1 cellular context compared by ENCODE assay signal in the genomic region with DNA sequence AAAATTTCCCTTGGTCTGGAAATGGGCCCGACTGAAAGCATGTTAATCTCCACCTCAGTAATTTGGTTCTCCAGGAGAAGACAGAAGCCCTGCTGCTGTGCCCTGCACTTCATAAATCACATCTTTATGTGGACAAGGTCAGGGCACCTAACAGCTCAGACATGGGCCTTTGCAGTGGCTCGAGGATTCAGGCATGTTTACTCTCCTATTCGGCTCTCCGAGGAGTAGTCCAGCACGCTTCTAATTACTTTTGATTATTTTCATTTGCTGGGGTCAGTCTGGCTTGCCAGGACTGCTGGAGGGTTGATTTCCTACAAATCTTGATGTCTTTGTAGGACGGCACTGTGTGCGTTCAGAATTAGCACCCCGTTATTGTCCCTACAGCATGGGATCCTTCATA.
TF ChIP-seq lines count a peak whose summit lies in the region.

No MANE protein-coding gene starts in this region.

TF ChIP-seq in HEK293, 187 proteins besides CTCF, POLR2A, EP300 and RAD21 (continued from another document):
- TF ChIP-seq ZNF202 (tag by site-specific recombination; IDR thresholded peaks at IDR 0.05; ENCODE audit: borderline replicate concordance) (no peak), ZNF211 (tag by site-specific recombination; IDR thresholded peaks at IDR 0.05; ENCODE audit: low read depth) (no peak), ZNF704 (tag by site-specific recombination; IDR thresholded peaks at IDR 0.05) (no peak), ZNF747 (tag by site-specific recombination; IDR thresholded peaks at IDR 0.05) (no peak), SALL2 (tag by site-specific recombination; IDR thresholded peaks at IDR 0.05; ENCODE audit: borderline replicate concordance) (no peak), OSR2 (tag by site-specific recombination; IDR thresholded peaks at IDR 0.05) (peak; percentile 81), SP7 (tag by site-specific recombination; IDR thresholded peaks at IDR 0.05) (peak; percentile 32; the same call in 1 of the 2 replicates), KLF9 (tag by site-specific recombination; IDR thresholded peaks at IDR 0.05; ENCODE audit: low read depth) (no peak), SP3 (tag by site-specific recombination; IDR thresholded peaks at IDR 0.05) (no peak), FEZF1 (tag by site-specific recombination; IDR thresholded peaks at IDR 0.05) (peak; percentile 77), ZNF350 (tag by site-specific recombination; IDR thresholded peaks at IDR 0.05) (no peak), GLI4 (tag by site-specific recombination; IDR thresholded peaks at IDR 0.05) (no peak), ZNF837 (tag by site-specific recombination; IDR thresholded peaks at IDR 0.05) (no peak), ZNF791 (tag by site-specific recombination; IDR thresholded peaks at IDR 0.05) (no peak), ZNF138 (tag by site-specific recombination; IDR thresholded peaks at IDR 0.05; ENCODE audit: borderline replicate concordance) (no peak), TRIM28 (IDR thresholded peaks at IDR 0.05; ENCODE audit: borderline replicate concordance, low read length) (no peak), ZIC2 (tag by site-specific recombination; IDR thresholded peaks at IDR 0.05) (no peak), ZNF544 (tag by site-specific recombination; IDR thresholded peaks at IDR 0.05) (no peak), PRDM1 (tag by site-specific recombination; IDR thresholded peaks at IDR 0.05) (peak; percentile 41; the same call in 1 of the 2 replicates), ZSCAN30 (tag by site-specific recombination; IDR thresholded peaks at IDR 0.05) (peak; percentile 72), ZNF148 (tag by site-specific recombination; IDR thresholded peaks at IDR 0.05; ENCODE audit: borderline replicate concordance) (no peak), ZNF600 (tag by site-specific recombination; IDR thresholded peaks at IDR 0.05) (peak; percentile 39; the same call in 1 of the 2 replicates), ZNF354C (tag by site-specific recombination; IDR thresholded peaks at IDR 0.05; ENCODE audit: borderline replicate concordance, low read depth) (no peak), BCL11B (tag by site-specific recombination; IDR thresholded peaks at IDR 0.05; ENCODE audit: low read depth) (no peak), ZBTB17 (tag by site-specific recombination; IDR thresholded peaks at IDR 0.05) (peak; percentile 85), ZNF777 (tag by site-specific recombination; IDR thresholded peaks at IDR 0.05; ENCODE audit: borderline replicate concordance) (no peak), ZNF423 (tag by site-specific recombination; IDR thresholded peaks at IDR 0.05) (no peak), RBAK (tag by site-specific recombination; IDR thresholded peaks at IDR 0.05) (no peak), IKZF3 (tag by site-specific recombination; IDR thresholded peaks at IDR 0.05) (peak; percentile 62; the same call in 1 of the 2 replicates), ZNF843 (tag by site-specific recombination; IDR thresholded peaks at IDR 0.05) (peak; percentile 60; the same call in 1 of the 2 replicates)
- TF ChIP-seq, protein P1, sequence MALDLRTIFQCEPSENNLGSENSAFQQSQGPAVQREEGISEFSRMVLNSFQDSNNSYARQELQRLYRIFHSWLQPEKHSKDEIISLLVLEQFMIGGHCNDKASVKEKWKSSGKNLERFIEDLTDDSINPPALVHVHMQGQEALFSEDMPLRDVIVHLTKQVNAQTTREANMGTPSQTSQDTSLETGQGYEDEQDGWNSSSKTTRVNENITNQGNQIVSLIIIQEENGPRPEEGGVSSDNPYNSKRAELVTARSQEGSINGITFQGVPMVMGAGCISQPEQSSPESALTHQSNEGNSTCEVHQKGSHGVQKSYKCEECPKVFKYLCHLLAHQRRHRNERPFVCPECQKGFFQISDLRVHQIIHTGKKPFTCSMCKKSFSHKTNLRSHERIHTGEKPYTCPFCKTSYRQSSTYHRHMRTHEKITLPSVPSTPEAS (tag by site-specific recombination; IDR thresholded peaks at IDR 0.05): no peak
- TF ChIP-seq, protein P2, sequence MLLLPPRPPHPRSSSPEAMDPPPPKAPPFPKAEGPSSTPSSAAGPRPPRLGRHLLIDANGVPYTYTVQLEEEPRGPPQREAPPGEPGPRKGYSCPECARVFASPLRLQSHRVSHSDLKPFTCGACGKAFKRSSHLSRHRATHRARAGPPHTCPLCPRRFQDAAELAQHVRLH (tag by site-specific recombination; IDR thresholded peaks at IDR 0.05): no peak
TF ChIP-seq in HEK293: peak in this region for 10.
